Comparison of ENCODE assay signal across 13 cellular contexts in genomic region chr13:74794147-74794546, GRCh38.
"Had no signal": no experiment of that assay in that cellular context is flagged by ENCODE, and none has a peak within 500 bp of the region (broad histone marks: within the 10 kb centered on the region; RNA-seq: fewer than 3 reads in every experiment).

No MANE protein-coding gene starts in this region.

- DNase-seq: activated CD4-positive, alpha-beta T cell treated with anti-CD3 and anti-CD28 coated beads, Interleukin-2, amount 10 ng/mL, durations not matched to agents 7 days and 5 days; activated CD8-positive, alpha-beta memory T cell treated with anti-CD3 and anti-CD28 coated beads, Interleukin-2, amount 50 U/mL, for 48 hours; activated naive CD8-positive, alpha-beta T cell treated with anti-CD3 and anti-CD28 coated beads for 36 hours; brain microvascular endothelial cell; effector CD8-positive, alpha-beta T cell; nephron progenitor cell; right cardiac atrium; small intestine; stimulated activated CD4-positive, alpha-beta T cell treated with anti-CD3 and anti-CD28 coated beads, Interleukin-4, amount 100 ng/mL, for 24 hours; stimulated activated CD8-positive, alpha-beta memory T cell treated with anti-CD3 and anti-CD28 coated beads, Interleukin-4, amount 100 ng/mL, for 48 hours; stimulated activated naive CD8-positive, alpha-beta T cell treated with anti-CD3 and anti-CD28 coated beads, Interleukin-15, Interleukin-2, amounts not matched to agents 100 U/mL and 50 U/mL, for 24 hours; T-helper 2 cell; transverse colon had no signal

- H3K4me1 ChIP-seq: transverse colon had no signal

- H3K36me3 ChIP-seq: brain microvascular endothelial cell, transverse colon had no signal

- H3K4me3 ChIP-seq: transverse colon had no signal

- ATAC-seq: right cardiac atrium; stimulated activated naive CD8-positive, alpha-beta T cell treated with anti-CD3 and anti-CD28 coated beads, Interleukin-15, Interleukin-2, amounts not matched to agents 100 U/mL and 50 U/mL, for 24 hours had no signal

- H3K27me3 ChIP-seq: brain microvascular endothelial cell, transverse colon had no signal

- H3K9me3 ChIP-seq: transverse colon had no signal
